14 cellular contexts compared by ENCODE assay signal in genomic region chr10:13961096-13961495, GRCh38.
A peak's percentile ranks its signal among the peaks of the same experiment; 100 is the strongest.
DNase-seq lines count a peak whose midpoint lies in the region; ATAC-seq and TF ChIP-seq lines count a peak whose summit lies in the region.
"Had no signal": no experiment of that assay in that cellular context is flagged by ENCODE, and none has a peak within 500 bp of the region (broad histone marks: within the 10 kb centered on the region; RNA-seq: fewer than 3 reads in every experiment).

No MANE protein-coding gene starts in this region.

- H3K27ac Mint-ChIP-seq in stimulated activated effector memory CD8-positive, alpha-beta T cell treated with anti-CD3 and anti-CD28 coated beads, Interleukin-12 subunit alpha, Interleukin-12 subunit beta, amount 100 ng/mL, for 72 hours = no peak overlapping the region
- H3K27ac Mint-ChIP-seq: stimulated activated naive B cell treated with anti-CD40 and anti-IgM and Interleukin-4, amounts not matched to agents 10 μg/mL and 1 μg/mL and 100 μg/mL, for 72 hours had no signal

- H3K36me3 ChIP-seq in SJCRH30 = no peaks in the 10 kb centered on the region
- H3K36me3 ChIP-seq: right lobe of liver had no signal

- H3K4me3 ChIP-seq in SJCRH30 (no peak overlapping the region), fibroblast of the aortic adventitia (ENCODE audit: low read depth, low read length) (no peak overlapping the region)
- H3K4me3 ChIP-seq: K562, right lobe of liver had no signal

- peak overlapping the region; percentile 61 for H3K27ac ChIP-seq in SJCRH30

- no peaks in the 10 kb centered on the region for H3K4me1 Mint-ChIP-seq in stimulated activated effector memory CD8-positive, alpha-beta T cell treated with anti-CD3 and anti-CD28 coated beads, Interleukin-12 subunit alpha, Interleukin-12 subunit beta, amount 100 ng/mL, for 72 hours
- H3K4me1 Mint-ChIP-seq: stimulated activated naive B cell treated with anti-CD40 and anti-IgM and Interleukin-4, amounts not matched to agents 10 μg/mL and 1 μg/mL and 100 μg/mL, for 72 hours had no signal

- no peak for TF ChIP-seq CTCF in fibroblast of the aortic adventitia (IDR thresholded peaks at IDR 0.05; ENCODE audit: insufficient read depth, low read length)

- H3K36me3 Mint-ChIP-seq in stimulated activated effector memory CD8-positive, alpha-beta T cell treated with anti-CD3 and anti-CD28 coated beads, Interleukin-12 subunit alpha, Interleukin-12 subunit beta, amount 100 ng/mL, for 72 hours = no peaks in the 10 kb centered on the region
- H3K36me3 Mint-ChIP-seq: stimulated activated naive B cell treated with anti-CD40 and anti-IgM and Interleukin-4, amounts not matched to agents 10 μg/mL and 1 μg/mL and 100 μg/mL, for 72 hours had no signal

- no peak overlapping the region for H3K4me3 Mint-ChIP-seq in stimulated activated effector memory CD8-positive, alpha-beta T cell treated with anti-CD3 and anti-CD28 coated beads, Interleukin-12 subunit alpha, Interleukin-12 subunit beta, amount 100 ng/mL, for 72 hours
- H3K4me3 Mint-ChIP-seq: activated T-cell treated with anti-CD3 and anti-CD28 coated beads, Interleukin-2, amount 50 U/mL, for 4 hours; stimulated activated naive B cell treated with anti-CD40 and anti-IgM and Interleukin-4, amounts not matched to agents 10 μg/mL and 1 μg/mL and 100 μg/mL, for 72 hours had no signal

- no peaks in the 10 kb centered on the region for H3K9me3 Mint-ChIP-seq in stimulated activated effector memory CD8-positive, alpha-beta T cell treated with anti-CD3 and anti-CD28 coated beads, Interleukin-12 subunit alpha, Interleukin-12 subunit beta, amount 100 ng/mL, for 72 hours
- H3K9me3 Mint-ChIP-seq: activated T-cell treated with anti-CD3 and anti-CD28 coated beads, Interleukin-2, amount 50 U/mL, for 4 hours; stimulated activated naive B cell treated with anti-CD40 and anti-IgM and Interleukin-4, amounts not matched to agents 10 μg/mL and 1 μg/mL and 100 μg/mL, for 72 hours had no signal

- ATAC-seq in stimulated activated effector memory CD8-positive, alpha-beta T cell treated with anti-CD3 and anti-CD28 coated beads, Interleukin-12 subunit alpha, Interleukin-12 subunit beta, amount 100 ng/mL, for 72 hours = no peak
- ATAC-seq: activated T-cell treated with anti-CD3 and anti-CD28 coated beads, Interleukin-2, amount 50 U/mL, for 4 hours; K562; right lobe of liver; stimulated activated naive B cell treated with anti-CD40 and anti-IgM and Interleukin-4, amounts not matched to agents 10 μg/mL and 1 μg/mL and 100 μg/mL, for 72 hours had no signal

- DNase-seq in GM04504 (ENCODE audit: low read depth) (peak; percentile 91), SJCRH30 (peak; percentile 52 to 67), fibroblast of the aortic adventitia (ENCODE audit: low read depth) (peak; percentile 96), pulmonary artery endothelial cell (ENCODE audit: low read depth, low spot score) (peak; percentile 63), HuH-7 (ENCODE audit: low spot score) (no peak), nucleus accumbens (lab: John Stamatoyannopoulos, UW) (no peak)
- no peak for DNase-seq in stimulated activated effector memory CD8-positive, alpha-beta T cell treated with anti-CD3 and anti-CD28 coated beads, Interleukin-12 subunit alpha, Interleukin-12 subunit beta, amount 100 ng/mL, for 72 hours (ENCODE audit: low spot score in 2 of 2)
- DNase-seq in stimulated activated CD4-positive, alpha-beta T cell treated with anti-CD3 and anti-CD28 coated beads, Interleukin-4, amount 100 ng/mL, for 4 hours = no peak
- DNase-seq: activated T-cell treated with anti-CD3 and anti-CD28 coated beads, Interleukin-2, amount 50 U/mL, for 4 hours; NCI-H526 treated with DMSO at 0.1 percent for 48 hours; right lobe of liver; stimulated activated naive B cell treated with anti-CD40 and anti-IgM and Interleukin-4, amounts not matched to agents 10 μg/mL and 1 μg/mL and 100 μg/mL, for 72 hours; T-helper 2 cell had no signal

- H3K4me1 ChIP-seq in SJCRH30 = peaks cover 15% of the 10 kb centered on the region
- H3K4me1 ChIP-seq: right lobe of liver had no signal

- H3K9me3 ChIP-seq in SJCRH30 (replicated peaks) = no peaks in the 10 kb centered on the region
- H3K9me3 ChIP-seq: right lobe of liver had no signal

- no peaks in the 10 kb centered on the region for H3K27me3 ChIP-seq in SJCRH30
- H3K27me3 ChIP-seq: right lobe of liver had no signal

Comparison
In these comparisons a context has a peak if more than half of its experiments do, and no peak if none do; other contexts are left out.
1. DNase-seq: peak in GM04504 (single experiment), SJCRH30 (2 of 2), fibroblast of the aortic adventitia (single experiment) and pulmonary artery endothelial cell (single experiment); none in stimulated activated effector memory CD8-positive, alpha-beta T cell treated with anti-CD3 and anti-CD28 coated beads, Interleukin-12 subunit alpha, Interleukin-12 subunit beta, amount 100 ng/mL, for 72 hours (0 of 2), stimulated activated CD4-positive, alpha-beta T cell treated with anti-CD3 and anti-CD28 coated beads, Interleukin-4, amount 100 ng/mL, for 4 hours (0 of 2), HuH-7 (single experiment) and nucleus accumbens (0 of 56).